ENCODE assay signal across 27 cellular contexts in the genomic region with DNA sequence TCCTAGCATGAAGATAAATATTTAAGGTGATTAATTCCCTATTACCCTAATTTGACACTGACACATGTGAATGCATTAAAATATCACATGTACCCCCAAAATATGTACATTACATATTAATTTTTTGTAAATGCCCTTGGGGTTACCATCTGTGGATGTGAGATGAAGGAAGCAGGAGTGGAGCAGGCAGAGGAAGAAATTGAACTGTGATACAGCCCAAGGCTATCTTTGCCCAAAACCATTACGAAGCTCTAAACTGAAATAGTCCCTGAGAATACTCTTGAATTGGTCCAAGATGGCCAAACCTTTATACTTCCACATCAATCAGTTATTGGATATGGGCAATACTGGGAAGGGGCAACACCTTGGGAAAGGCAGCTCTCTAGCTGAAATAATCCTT.
"Had no signal": no experiment of that assay in that cellular context is flagged by ENCODE, and none has a peak within 500 bp of the region (broad histone marks: within the 10 kb centered on the region; RNA-seq: fewer than 3 reads in every experiment).

No MANE protein-coding gene starts in this region.

- H3K27ac ChIP-seq: stomach, suprapubic skin, testis, thoracic aorta, thyroid gland, tibial artery, tibial nerve, transverse colon, upper lobe of left lung, upper lobe of right lung, uterus, vagina had no signal

- H3K4me3 ChIP-seq: stomach, suprapubic skin, testis, thoracic aorta, thyroid gland, tibial artery, tibial nerve, transverse colon, upper lobe of left lung, upper lobe of right lung, uterus, vagina had no signal

- FAIRE-seq: urothelium cell line had no signal

- ATAC-seq: stimulated activated effector memory CD8-positive, alpha-beta T cell treated with anti-CD3 and anti-CD28 coated beads, Interleukin-12 subunit alpha, Interleukin-12 subunit beta, amount 100 ng/mL, for 72 hours; stimulated activated memory B cell treated with anti-CD40 and anti-IgM and Interleukin-4, amounts not matched to agents 10 μg/mL and 1 μg/mL and 100 μg/mL, for 72 hours; stimulated activated naive B cell treated with anti-CD40 and anti-IgM and Interleukin-4, amounts not matched to agents 10 μg/mL and 1 μg/mL and 100 μg/mL, for 72 hours; stimulated activated naive CD8-positive, alpha-beta T cell treated with anti-CD3 and anti-CD28 coated beads, Interleukin-15, amount 100 ng/mL, for 72 hours; stimulated activated naive CD8-positive, alpha-beta T cell treated with anti-CD3 and anti-CD28 coated beads, Interleukin-15, Interleukin-2, amounts not matched to agents 100 U/mL and 50 U/mL, for 24 hours; upper lobe of right lung had no signal

- DNase-seq: stimulated activated CD4-positive, alpha-beta T cell treated with anti-CD3 and anti-CD28 coated beads, Interleukin-2, amount 100 ng/mL, for 48 hours; stimulated activated CD4-positive, alpha-beta T cell treated with anti-CD3 and anti-CD28 coated beads, Interleukin-4, amount 100 ng/mL, for 1 hour; stimulated activated CD4-positive, alpha-beta T cell treated with anti-CD3 and anti-CD28 coated beads, Interleukin-4, amount 100 ng/mL, for 24 hours; stimulated activated CD4-positive, alpha-beta T cell treated with anti-CD3 and anti-CD28 coated beads, Interleukin-4, amount 100 ng/mL, for 4 hours; stimulated activated CD8-positive, alpha-beta memory T cell treated with anti-CD3 and anti-CD28 coated beads, Interleukin-4, amount 100 ng/mL, for 48 hours; stimulated activated naive B cell treated with anti-CD40 and anti-IgM and Interleukin-4, amounts not matched to agents 10 μg/mL and 1 μg/mL and 100 μg/mL, for 72 hours; stimulated activated naive CD4-positive, alpha-beta T cell; stimulated activated naive CD4-positive, alpha-beta T cell treated with Interleukin-2 at 50 U/mL for 16 hours; stimulated activated naive CD8-positive, alpha-beta T cell treated with anti-CD3 and anti-CD28 coated beads, Interleukin-15, amount 100 ng/mL, for 72 hours; stimulated activated naive CD8-positive, alpha-beta T cell treated with anti-CD3 and anti-CD28 coated beads, Interleukin-15, Interleukin-2, amounts not matched to agents 100 U/mL and 50 U/mL, for 24 hours; stomach; substantia nigra; testis; thyroid gland; tibial artery; transverse colon; trophoblast cell; upper lobe of left lung; upper lobe of right lung; uterus had no signal

- H3K27me3 ChIP-seq: stomach, suprapubic skin, testis, thyroid gland, tibial artery, tibial nerve, transverse colon, upper lobe of left lung, upper lobe of right lung, uterus, vagina had no signal
